Comparison of ENCODE assay signal across 17 cellular contexts in genomic region chr7:141043621-141044020, GRCh38. TPM values are rescaled to one million over a fixed set of nuclear protein-coding genes. Genes with fewer than 3 reads are reported as not detected.
A peak's percentile ranks its signal among the peaks of the same experiment; 100 is the strongest.
DNase-seq lines count a peak whose midpoint lies in the region; ATAC-seq and TF ChIP-seq lines count a peak whose summit lies in the region.
"Had no signal": no experiment of that assay in that cellular context is flagged by ENCODE, and none has a peak within 500 bp of the region (broad histone marks: within the 10 kb centered on the region; RNA-seq: fewer than 3 reads in every experiment).

No MANE protein-coding gene starts in this region.

- H4K91ac ChIP-seq in mesenchymal stem cell (ENCODE audit: low read length): no peak overlapping the region

- H3K9me3 ChIP-seq in adipocyte (ENCODE audit: control insufficient read depth, low read length) (no peaks in the 10 kb centered on the region), mesenchymal stem cell (ENCODE audit: control insufficient read depth, low read length) (no peaks in the 10 kb centered on the region), ovary (no peaks in the 10 kb centered on the region)
- H3K9me3 ChIP-seq: HAP-1, SK-N-SH had no signal

- H2BK15ac ChIP-seq in mesenchymal stem cell (ENCODE audit: low read depth, poor library complexity, severe bottlenecking): no peak overlapping the region

- peaks cover 8% of the 10 kb centered on the region for H3K36me3 Mint-ChIP-seq in natural killer cell treated with Interleukin-12 subunit alpha and Interleukin-12 subunit beta and Interleukin-15 and Interleukin-18, amount 100 ng/mL, for 72 hours
- H3K36me3 Mint-ChIP-seq: T-cell had no signal

- H3K4me2 ChIP-seq in mesenchymal stem cell (ENCODE audit: low read length, poor library complexity, severe bottlenecking): no peak overlapping the region
- H3K4me2 ChIP-seq: SK-N-SH had no signal

- H2AFZ ChIP-seq in mesenchymal stem cell (ENCODE audit: low read depth, low read length): no peak overlapping the region

- H3K4me1 ChIP-seq in adipocyte (ENCODE audit: control insufficient read depth, insufficient read depth, low read length) (peaks cover 8% of the 10 kb centered on the region), mesenchymal stem cell (ENCODE audit: control insufficient read depth, insufficient read depth, low read depth, low read length) (peaks cover 4% of the 10 kb centered on the region), ovary (ENCODE audit: insufficient read depth) (no peaks in the 10 kb centered on the region)
- H3K4me1 ChIP-seq: HAP-1 had no signal

- H3K27ac Mint-ChIP-seq in natural killer cell treated with Interleukin-12 subunit alpha and Interleukin-12 subunit beta and Interleukin-15 and Interleukin-18, amount 100 ng/mL, for 72 hours: no peak overlapping the region
- H3K27ac Mint-ChIP-seq: T-cell had no signal

- H3K4me3 ChIP-seq in adipocyte (ENCODE audit: low read length) (no peak overlapping the region), mesenchymal stem cell (ENCODE audit: insufficient read depth in 1 of 2, low read depth in 1 of 2, low read length in 2 of 2) (no peak overlapping the region), ovary (no peak overlapping the region)
- H3K4me3 ChIP-seq: HAP-1 had no signal

- H3K36me3 ChIP-seq in adipocyte (ENCODE audit: control insufficient read depth, insufficient read depth, low read length, severe bottlenecking) (no peaks in the 10 kb centered on the region), mesenchymal stem cell (ENCODE audit: control insufficient read depth in 1 of 2, insufficient read depth in 2 of 2, low read depth in 1 of 2, low read length in 2 of 2) (no peaks in the 10 kb centered on the region), ovary (no peaks in the 10 kb centered on the region)
- H3K36me3 ChIP-seq: HAP-1 had no signal

- no peaks in the 10 kb centered on the region for H3K79me1 ChIP-seq in mesenchymal stem cell (replicated peaks; ENCODE audit: low read length, poor library complexity, severe bottlenecking)

- no peak overlapping the region for H2BK120ac ChIP-seq in mesenchymal stem cell (ENCODE audit: low read depth, low read length)

- ATAC-seq in GM19351 (IDR thresholded peaks at IDR 0.05; ENCODE audit: unreplicated experiment): no peak
- ATAC-seq in natural killer cell treated with Interleukin-12 subunit alpha and Interleukin-12 subunit beta and Interleukin-15 and Interleukin-18, amount 100 ng/mL, for 72 hours: no peak
- ATAC-seq: T-cell had no signal

- peak overlapping the region; percentile 68 for H2AK5ac ChIP-seq in mesenchymal stem cell (ENCODE audit: low read length, severe bottlenecking)

- H3K4me3 Mint-ChIP-seq in natural killer cell treated with Interleukin-12 subunit alpha and Interleukin-12 subunit beta and Interleukin-15 and Interleukin-18, amount 100 ng/mL, for 72 hours: no peak overlapping the region
- H3K4me3 Mint-ChIP-seq: T-cell had no signal

- H3K4me1 Mint-ChIP-seq in natural killer cell treated with Interleukin-12 subunit alpha and Interleukin-12 subunit beta and Interleukin-15 and Interleukin-18, amount 100 ng/mL, for 72 hours (ENCODE audit: low read depth in 2 of 2): peaks cover 6 to 10% of the 10 kb centered on the region in 2 donors
- H3K4me1 Mint-ChIP-seq: T-cell had no signal

- no peak overlapping the region for H3K18ac ChIP-seq in mesenchymal stem cell (ENCODE audit: low read depth in 1 of 2, low read length in 2 of 2)

- no peak overlapping the region for H2BK5ac ChIP-seq in mesenchymal stem cell (ENCODE audit: low read depth, low read length, poor library complexity, severe bottlenecking)

- H3K27ac ChIP-seq in mesenchymal stem cell (ENCODE audit: low read length, poor library complexity, severe bottlenecking) (peak overlapping the region; percentile 67), ovary (no peak overlapping the region)
- H3K27ac ChIP-seq: C4-2B had no signal

- peak; percentile 18 for DNase-seq in GM04503 (ENCODE audit: low read depth)
- peak; percentile 5 for DNase-seq in adipocyte (ENCODE audit: low read depth)
- no peak for DNase-seq in mesenchymal stem cell
- no peak for DNase-seq in ovary
- DNase-seq in natural killer cell treated with Interleukin-12 subunit alpha and Interleukin-12 subunit beta and Interleukin-15 and Interleukin-18, amount 100 ng/mL, for 72 hours (ENCODE audit: low spot score): no peak
- no peak for DNase-seq in Ammon's horn (ENCODE audit: low spot score)
- DNase-seq: DND-41, KG1, NCI-H146, NCI-H2081 treated with DMSO at 0.1 percent for 48 hours, NCI-H524, Right ventricle myocardium superior, SK-N-SH, T-cell had no signal

- H3K27me3 ChIP-seq in adipocyte (replicated peaks; ENCODE audit: control insufficient read depth, insufficient read depth, low read length) (no peaks in the 10 kb centered on the region), mesenchymal stem cell (ENCODE audit: control insufficient read depth in 1 of 2, insufficient read depth in 1 of 2, low read length in 2 of 2) (no peaks in the 10 kb centered on the region), ovary (no peaks in the 10 kb centered on the region)

- TF ChIP-seq CTCF in ovary (IDR thresholded peaks at IDR 0.05): no peak

- peaks cover 30 to 32% of the 10 kb centered on the region in 2 donors for H3K27me3 Mint-ChIP-seq in natural killer cell treated with Interleukin-12 subunit alpha and Interleukin-12 subunit beta and Interleukin-15 and Interleukin-18, amount 100 ng/mL, for 72 hours

- WGBS in mesenchymal stem cell: 91% methylated on average over 3 of the region's 4 CpGs
- 38 to 58% (median 40%) methylated on average over 4 of the region's 4 CpGs for WGBS in ovary, 3 donors

- TF ChIP-seq EP300 in ovary (IDR thresholded peaks at IDR 0.05): no peak

- no peak for TF ChIP-seq POLR2A in ovary (IDR thresholded peaks at IDR 0.05)

- H4K8ac ChIP-seq in mesenchymal stem cell (ENCODE audit: low read length): no peak overlapping the region

- H3K4ac ChIP-seq in mesenchymal stem cell (ENCODE audit: low read depth in 1 of 2, low read length in 2 of 2): no peak overlapping the region

- H3K23ac ChIP-seq in mesenchymal stem cell (ENCODE audit: low read length in 2 of 2): no peak overlapping the region

- H3K9ac ChIP-seq in adipocyte (ENCODE audit: low read length) (no peak overlapping the region), mesenchymal stem cell (ENCODE audit: low read length) (no peak overlapping the region)
- H3K9ac ChIP-seq: SK-N-SH had no signal

- H2BK12ac ChIP-seq in mesenchymal stem cell (ENCODE audit: low read length in 2 of 2): no peak overlapping the region

- H3K14ac ChIP-seq in mesenchymal stem cell (ENCODE audit: low read length in 2 of 2): no peak overlapping the region

- H3K9me3 Mint-ChIP-seq in natural killer cell treated with Interleukin-12 subunit alpha and Interleukin-12 subunit beta and Interleukin-15 and Interleukin-18, amount 100 ng/mL, for 72 hours: no peaks in the 10 kb centered on the region

- intact Hi-C loops in ovary (cut with DNase I): no loop called here

RNA-seq across cellular contexts. Expression of gene MRPS33, which starts 28.9 kb away (rescaled TPM):
- 83.2 TPM for polyA plus RNA-seq in mesenchymal stem cell (2013, experiment 1 of 2)
- polyA plus RNA-seq in mesenchymal stem cell (2013, experiment 2 of 2): 84.1 TPM
- 10 to 100 TPM; 20.0 to 52.1 (median 41.7) TPM for total RNA-seq in ovary
- polyA plus RNA-seq in ovary: 10 to 100 TPM; 58.4 to 82.1 TPM
- total RNA-seq in natural killer cell treated with Interleukin-12 subunit alpha and Interleukin-12 subunit beta and Interleukin-15 and Interleukin-18, amount 100 ng/mL, for 72 hours: 10 to 100 TPM; 74.2 to 75.0 TPM

RNA-seq across cellular contexts. Expression of gene TMEM178B, which starts 30.2 kb away (rescaled TPM):
- 0.06 TPM for polyA plus RNA-seq in mesenchymal stem cell (2013, experiment 1 of 2)
- 0.08 TPM for polyA plus RNA-seq in mesenchymal stem cell (2013, experiment 2 of 2)
- total RNA-seq in ovary: 1 to 10 TPM in 1 of 7 donors, under 1 TPM in 6; 0.10 to 1.6 (median 0.30) TPM
- under 1 TPM; 0.13 to 0.52 TPM for polyA plus RNA-seq in ovary
- 1 to 10 TPM; 8.2 to 9.0 TPM for total RNA-seq in natural killer cell treated with Interleukin-12 subunit alpha and Interleukin-12 subunit beta and Interleukin-15 and Interleukin-18, amount 100 ng/mL, for 72 hours

Comparison
In these comparisons a context has a peak if more than half of its experiments do, and no peak if none do; other contexts are left out.
1. DNase-seq: peak in GM04503 (single experiment) and adipocyte (single experiment); none in mesenchymal stem cell (single experiment), ovary (0 of 5), natural killer cell treated with Interleukin-12 subunit alpha and Interleukin-12 subunit beta and Interleukin-15 and Interleukin-18, amount 100 ng/mL, for 72 hours (single experiment) and Ammon's horn (single experiment).